Comparison of ENCODE assay signal across 27 cellular contexts in genomic region chr21:21146587-21147373, GRCh38.
"Had no signal": no experiment of that assay in that cellular context is flagged by ENCODE, and none has a peak within 500 bp of the region (broad histone marks: within the 10 kb centered on the region; RNA-seq: fewer than 3 reads in every experiment).

No MANE protein-coding gene starts in this region.

- H3K36me3 Mint-ChIP-seq: activated CD4-positive, alpha-beta memory T cell treated with anti-CD3 and anti-CD28 coated beads for 36 hours; activated naive CD4-positive, alpha-beta T cell treated with anti-CD3 and anti-CD28 coated beads, Interleukin-2, amount 50 U/mL, for 72 hours had no signal

- H3K4me1 Mint-ChIP-seq: activated CD4-positive, alpha-beta T cell treated with anti-CD3 and anti-CD28 coated beads, Interleukin-2, amount 10 ng/mL, durations not matched to agents 7 days and 5 days; activated naive CD8-positive, alpha-beta T cell treated with anti-CD3 and anti-CD28 coated beads, Interleukin-2, amount 50 U/mL, for 24 hours had no signal

- H3K4me1 ChIP-seq: ascending aorta, body of pancreas had no signal

- H3K4me3 ChIP-seq: ascending aorta, body of pancreas had no signal

- H3K9me3 Mint-ChIP-seq: activated CD4-positive, alpha-beta T cell treated with anti-CD3 and anti-CD28 coated beads, Interleukin-2, amount 10 ng/mL, durations not matched to agents 7 days and 5 days; activated naive CD4-positive, alpha-beta T cell treated with anti-CD3 and anti-CD28 coated beads, Interleukin-2, amount 50 U/mL, for 72 hours; activated T-cell treated with anti-CD3 and anti-CD28 coated beads, Interleukin-2, amount 50 U/mL, for 4 hours had no signal

- DNase-seq: activated CD4-positive, alpha-beta memory T cell treated with anti-CD3 and anti-CD28 coated beads for 36 hours; activated CD4-positive, alpha-beta T cell treated with anti-CD3 and anti-CD28 coated beads, Interleukin-2, amount 10 ng/mL, durations not matched to agents 7 days and 5 days; activated CD4-positive, CD25-positive, alpha-beta regulatory T cell; activated CD8-positive, alpha-beta memory T cell treated with anti-CD3 and anti-CD28 coated beads for 24 hours; activated effector memory CD4-positive, alpha-beta T cell treated with anti-CD3 and anti-CD28 coated beads, Interleukin-2, amount 50 U/mL, for 16 hours; activated naive CD4-positive, alpha-beta T cell treated with Interleukin-2 at 50 U/mL for 16 hours; activated naive CD8-positive, alpha-beta T cell treated with anti-CD3 and anti-CD28 coated beads, Interleukin-2, amount 50 U/mL, for 24 hours; activated T-cell treated with anti-CD3 and anti-CD28 coated beads, Interleukin-2, amount 50 U/mL, for 4 hours; amniotic stem cell; body of pancreas; NCI-H1092 treated with DMSO at 0.1 percent for 48 hours; NCI-H1417 treated with DMSO at 0.1 percent for 48 hours; NCI-H1694; NCI-H2029; NCI-H2107; NCI-H2171 treated with DMSO at 0.1 percent for 48 hours; NCI-H226; NCI-H510A; NCI-H526 treated with DMSO at 0.1 percent for 48 hours; PC-3; SIG-M5; SK-N-SH; T-helper 1 cell had no signal

- H3K27me3 Mint-ChIP-seq: activated CD4-positive, alpha-beta memory T cell treated with anti-CD3 and anti-CD28 coated beads for 36 hours; activated CD4-positive, alpha-beta T cell treated with anti-CD3 and anti-CD28 coated beads, Interleukin-2, amount 10 ng/mL, durations not matched to agents 7 days and 5 days; activated naive CD8-positive, alpha-beta T cell treated with anti-CD3 and anti-CD28 coated beads, Interleukin-2, amount 50 U/mL, for 24 hours had no signal

- H3K27ac ChIP-seq: ascending aorta, body of pancreas, KMS-11, VCaP had no signal

- H3K4me3 Mint-ChIP-seq: activated CD4-positive, alpha-beta memory T cell treated with anti-CD3 and anti-CD28 coated beads for 36 hours; activated CD4-positive, alpha-beta T cell treated with anti-CD3 and anti-CD28 coated beads, Interleukin-2, amount 10 ng/mL, durations not matched to agents 7 days and 5 days; activated naive CD8-positive, alpha-beta T cell treated with anti-CD3 and anti-CD28 coated beads, Interleukin-2, amount 50 U/mL, for 24 hours; activated T-cell treated with anti-CD3 and anti-CD28 coated beads, Interleukin-2, amount 50 U/mL, for 4 hours had no signal

- H3K27me3 ChIP-seq: ascending aorta, body of pancreas had no signal

- H3K36me3 ChIP-seq: ascending aorta had no signal

- ATAC-seq: activated naive CD4-positive, alpha-beta T cell treated with anti-CD3 and anti-CD28 coated beads, Interleukin-2, amount 50 U/mL, for 72 hours; activated naive CD8-positive, alpha-beta T cell treated with anti-CD3 and anti-CD28 coated beads, Interleukin-2, amount 50 U/mL, for 24 hours; activated T-cell treated with anti-CD3 and anti-CD28 coated beads, Interleukin-2, amount 50 U/mL, for 4 hours; body of pancreas; PC-3 had no signal

- H3K9me3 ChIP-seq: ascending aorta, body of pancreas, SK-N-SH had no signal

- H3K27ac Mint-ChIP-seq: activated CD4-positive, alpha-beta memory T cell treated with anti-CD3 and anti-CD28 coated beads for 36 hours; activated CD4-positive, alpha-beta T cell treated with anti-CD3 and anti-CD28 coated beads, Interleukin-2, amount 10 ng/mL, durations not matched to agents 7 days and 5 days; activated naive CD4-positive, alpha-beta T cell treated with anti-CD3 and anti-CD28 coated beads, Interleukin-2, amount 50 U/mL, for 72 hours; activated naive CD8-positive, alpha-beta T cell treated with anti-CD3 and anti-CD28 coated beads, Interleukin-2, amount 50 U/mL, for 24 hours had no signal
